16 cellular contexts compared by ENCODE assay signal in the genomic region with DNA sequence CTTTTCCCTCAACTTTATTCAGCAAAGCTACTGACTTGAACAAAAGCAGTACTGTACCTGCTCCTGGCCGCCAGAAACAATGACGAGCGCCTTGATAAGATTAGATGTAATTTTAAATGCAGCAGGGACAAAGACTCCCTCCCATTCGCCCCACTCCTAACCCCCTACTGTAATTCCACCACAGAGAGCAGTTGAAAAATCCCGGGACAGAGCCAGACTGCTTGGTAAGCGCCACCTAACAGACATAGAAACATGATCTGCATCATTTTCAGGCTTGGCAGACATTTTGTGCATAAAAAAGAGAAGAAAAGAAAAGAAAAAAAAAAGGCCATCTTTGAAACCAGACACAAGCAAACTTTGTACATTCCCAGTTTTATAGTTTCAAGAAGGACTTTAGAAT.
DNase-seq lines count a peak whose midpoint lies in the region; ATAC-seq and TF ChIP-seq lines count a peak whose summit lies in the region.
"Had no signal": no experiment of that assay in that cellular context is flagged by ENCODE, and none has a peak within 500 bp of the region (broad histone marks: within the 10 kb centered on the region; RNA-seq: fewer than 3 reads in every experiment).

No MANE protein-coding gene starts in this region.

- H3K36me3 Mint-ChIP-seq in nephron (ENCODE audit: low read depth) = no peaks in the 10 kb centered on the region
- H3K36me3 Mint-ChIP-seq: activated naive CD8-positive, alpha-beta T cell treated with anti-CD3 and anti-CD28 coated beads for 36 hours had no signal

- no peak for ATAC-seq in GM19023 (IDR thresholded peaks at IDR 0.05; ENCODE audit: unreplicated experiment)
- no peak for ATAC-seq in GM21526 (IDR thresholded peaks at IDR 0.05; ENCODE audit: low FRiP score, unreplicated experiment)
- ATAC-seq: esophagus mucosa had no signal

- TF ChIP-seq CTCF in astrocyte of the spinal cord (IDR thresholded peaks at IDR 0.05; ENCODE audit: low read depth, low read length) = no peak
- TF ChIP-seq CTCF in nephron (IDR thresholded peaks at IDR 0.05; ENCODE audit: unreplicated experiment in 3 of 3) = no peak

- no peak overlapping the region for H3K4me3 ChIP-seq in astrocyte of the spinal cord (ENCODE audit: low read depth, low read length)

- peaks cover 6% of the 10 kb centered on the region for H3K4me1 Mint-ChIP-seq in nephron
- H3K4me1 Mint-ChIP-seq: activated naive CD8-positive, alpha-beta T cell treated with anti-CD3 and anti-CD28 coated beads for 36 hours had no signal

- in situ Hi-C loops in astrocyte of the spinal cord (cut with HindIII; ENCODE audit: low sequenced_read_pairs) = no loop called here

- DNase-seq in Daoy (ENCODE audit: low read depth) = peak; percentile 21
- peak; percentile 76 for DNase-seq in NCI-H2171 treated with DMSO at 0.1 percent for 48 hours (lab: John Stamatoyannopoulos, UW)
- peak; percentile 26 for DNase-seq in astrocyte of the spinal cord (ENCODE audit: low read depth, low spot score)
- DNase-seq in middle frontal gyrus (ENCODE audit: extremely low spot score, low spot score) = no peak
- no peak for DNase-seq in MV-4-11 (lab: John Stamatoyannopoulos, UW)
- DNase-seq: ACHN; activated CD4-positive, alpha-beta T cell treated with anti-CD3 and anti-CD28 coated beads for 4 hours; activated naive CD8-positive, alpha-beta T cell treated with anti-CD3 and anti-CD28 coated beads for 36 hours; activated T-cell treated with anti-CD3 and anti-CD28 coated beads, Interleukin-2, amount 50 U/mL, for 1 hour; NCI-H1436 treated with DMSO at 0.1 percent for 48 hours; NCI-H748 treated with DMSO at 0.1 percent for 48 hours; stimulated activated naive CD4-positive, alpha-beta T cell had no signal

- H3K4me3 Mint-ChIP-seq in nephron = peak overlapping the region; percentile 50 to 67 (median 56)
- H3K4me3 Mint-ChIP-seq: activated naive CD8-positive, alpha-beta T cell treated with anti-CD3 and anti-CD28 coated beads for 36 hours had no signal

- H3K27me3 Mint-ChIP-seq in nephron (ENCODE audit: low read depth) = peaks cover 6% of the 10 kb centered on the region
- H3K27me3 Mint-ChIP-seq: activated naive CD8-positive, alpha-beta T cell treated with anti-CD3 and anti-CD28 coated beads for 36 hours had no signal

- H3K9me3 Mint-ChIP-seq in nephron = no peaks in the 10 kb centered on the region

- peak overlapping the region; percentile 39 to 85 (median 74) for H3K27ac Mint-ChIP-seq in nephron
- H3K27ac Mint-ChIP-seq: activated naive CD8-positive, alpha-beta T cell treated with anti-CD3 and anti-CD28 coated beads for 36 hours had no signal

Comparison
In these comparisons a context has a peak if more than half of its experiments do, and no peak if none do; other contexts are left out.
1. DNase-seq: peak in Daoy (single experiment), NCI-H2171 treated with DMSO at 0.1 percent for 48 hours (single experiment) and astrocyte of the spinal cord (single experiment); none in middle frontal gyrus (single experiment) and MV-4-11 (single experiment).